ENCODE assay signal across 8 cellular contexts in the genomic region with DNA sequence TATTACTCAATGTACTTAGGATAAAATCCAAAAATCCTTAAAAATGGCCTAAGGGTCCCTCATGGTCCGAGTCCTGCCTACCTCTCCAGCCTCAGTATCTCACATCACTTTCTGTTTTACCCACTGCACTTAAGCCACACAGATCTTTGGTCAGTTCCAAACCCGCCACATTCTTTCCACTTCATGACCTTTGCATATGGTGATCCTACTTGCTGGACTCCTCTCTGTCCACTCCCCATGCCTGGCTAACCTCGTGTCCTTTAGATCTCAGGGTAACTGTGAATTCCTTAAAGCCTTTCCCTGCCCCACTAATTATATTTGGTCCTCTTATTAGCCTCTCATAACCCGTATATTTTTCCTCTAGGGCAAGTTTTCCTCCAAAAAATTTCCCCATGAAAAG. TPM values are rescaled to one million over a fixed set of nuclear protein-coding genes. Genes with fewer than 3 reads are reported as not detected.
DNase-seq lines count a peak whose midpoint lies in the region; ATAC-seq and TF ChIP-seq lines count a peak whose summit lies in the region.

No MANE protein-coding gene starts in this region.

- H3K27ac ChIP-seq in CD4-positive, CD25-positive, alpha-beta regulatory T cell (ENCODE audit: insufficient read depth, low read length, poor library complexity, severe bottlenecking) = no peak overlapping the region
- H3K27ac ChIP-seq in KMS-11 = peak overlapping the region; percentile 90; the same call in 1 of the 2 replicates
- H3K27ac ChIP-seq in neural cell (ENCODE audit: low read length) = peak overlapping the region; percentile 99

- no peak for TF ChIP-seq EP300 in neural cell (conservative IDR thresholded peaks at IDR 0.05; ENCODE audit: poor library complexity, severe bottlenecking)

- no peak for DNase-seq in CD4-positive, CD25-positive, alpha-beta regulatory T cell
- DNase-seq in choroid plexus epithelial cell (ENCODE audit: low read depth) (no peak), NCI-H128 (lab: John Stamatoyannopoulos, UW; ENCODE audit: unreplicated experiment) (no peak), KBM-7 (no peak), NCI-H446 treated with DMSO at 0.1 percent for 48 hours (lab: John Stamatoyannopoulos, UW) (no peak)

- H3K79me2 ChIP-seq in KMS-11 (ENCODE audit: insufficient read depth, low read depth) (peaks cover 41% of the 10 kb centered on the region), neural cell (replicated peaks; ENCODE audit: insufficient read depth, low read length) (peaks cover 31% of the 10 kb centered on the region)

- H3K36me3 ChIP-seq in CD4-positive, CD25-positive, alpha-beta regulatory T cell (ENCODE audit: control insufficient read depth, insufficient read depth, low read length) = peaks cover 40% of the 10 kb centered on the region
- H3K36me3 ChIP-seq in KMS-11 (ENCODE audit: insufficient read depth) = no peaks in the 10 kb centered on the region; the same call in 1 of the 2 replicates
- no peaks in the 10 kb centered on the region for H3K36me3 ChIP-seq in neural cell (ENCODE audit: insufficient read depth, low read length)

- peak overlapping the region; percentile 97; the same call in 1 of the 2 replicates for H3K9ac ChIP-seq in KMS-11
- H3K9ac ChIP-seq in neural cell (ENCODE audit: low read length) = peak overlapping the region; percentile 98

- H3F3A ChIP-seq in neural cell (ENCODE audit: insufficient read depth, low read length, poor library complexity, severe bottlenecking) = no peaks in the 10 kb centered on the region

- H3K4me1 Mint-ChIP-seq in CD4-positive, CD25-positive, alpha-beta regulatory T cell = peaks cover 21 to 59% (median 35%) of the 10 kb centered on the region in 4 donors

- no peak for TF ChIP-seq RAD21 in neural cell (conservative IDR thresholded peaks at IDR 0.05)

- H3K9me3 Mint-ChIP-seq in CD4-positive, CD25-positive, alpha-beta regulatory T cell = no peaks in the 10 kb centered on the region

- peak overlapping the region; percentile 50 to 100 (median 99) for H3K27ac Mint-ChIP-seq in CD4-positive, CD25-positive, alpha-beta regulatory T cell

- H3K9me2 ChIP-seq in neural cell (ENCODE audit: insufficient read depth, low read length) = no peaks in the 10 kb centered on the region

- H3K4me3 Mint-ChIP-seq in CD4-positive, CD25-positive, alpha-beta regulatory T cell = peak overlapping the region; percentile 65 to 99 (median 98)

- peaks cover 4% of the 10 kb centered on the region for H3K36me3 Mint-ChIP-seq in CD4-positive, CD25-positive, alpha-beta regulatory T cell

- no peaks in the 10 kb centered on the region for H3K27me3 Mint-ChIP-seq in CD4-positive, CD25-positive, alpha-beta regulatory T cell

- no peaks in the 10 kb centered on the region for H3K27me3 ChIP-seq in CD4-positive, CD25-positive, alpha-beta regulatory T cell (ENCODE audit: control insufficient read depth, insufficient read depth, low read length)
- H3K27me3 ChIP-seq in KMS-11 (ENCODE audit: insufficient read depth, low read depth) (no peaks in the 10 kb centered on the region), neural cell (ENCODE audit: insufficient read depth, low read depth, low read length) (no peaks in the 10 kb centered on the region)

- peaks cover 37% of the 10 kb centered on the region for H3K4me1 ChIP-seq in CD4-positive, CD25-positive, alpha-beta regulatory T cell (ENCODE audit: control insufficient read depth, insufficient read depth, low read length, poor library complexity, severe bottlenecking)
- H3K4me1 ChIP-seq in KMS-11 (ENCODE audit: low read depth, poor library complexity, severe bottlenecking) = peaks cover 26% of the 10 kb centered on the region

- no peaks in the 10 kb centered on the region for H3K9me3 ChIP-seq in CD4-positive, CD25-positive, alpha-beta regulatory T cell (ENCODE audit: control insufficient read depth in 2 of 2, low read length in 2 of 2)
- no peaks in the 10 kb centered on the region for H3K9me3 ChIP-seq in neural cell (ENCODE audit: low read length)

- H2AFZ ChIP-seq in KMS-11 (ENCODE audit: low read depth) = no peak overlapping the region
- H2AFZ ChIP-seq in neural cell (ENCODE audit: low read depth, low read length) = no peak overlapping the region

- H3K4me2 ChIP-seq in KMS-11 (peak overlapping the region; percentile 86), neural cell (ENCODE audit: low read length) (peak overlapping the region; percentile 68)

- no peak for ATAC-seq in CD4-positive, CD25-positive, alpha-beta regulatory T cell (ENCODE audit: low read depth in 2 of 2)
- ATAC-seq in HG02870 (IDR thresholded peaks at IDR 0.05; ENCODE audit: unreplicated experiment) = no peak

- TF ChIP-seq CTCF in KMS-11 (conservative IDR thresholded peaks at IDR 0.05; ENCODE audit: low read depth, low read length) = no peak
- no peak for TF ChIP-seq CTCF in choroid plexus epithelial cell (conservative IDR thresholded peaks at IDR 0.05; ENCODE audit: low read depth, low read length)
- TF ChIP-seq CTCF in neural cell (IDR thresholded peaks at IDR 0.05; ENCODE audit: poor library complexity, severe bottlenecking) = no peak

- no peaks in the 10 kb centered on the region for H4K20me1 ChIP-seq in KMS-11 (ENCODE audit: insufficient read depth)
- peaks cover 4% of the 10 kb centered on the region for H4K20me1 ChIP-seq in neural cell (ENCODE audit: insufficient read depth)

- H3K4me3 ChIP-seq in CD4-positive, CD25-positive, alpha-beta regulatory T cell (ENCODE audit: low read depth, low read length) = peak overlapping the region; percentile 99
- no peak overlapping the region for H3K4me3 ChIP-seq in KMS-11 (IDR thresholded peaks at IDR 0.05; ENCODE audit: insufficient read depth, low read depth, low read length)
- peak overlapping the region; percentile 98 for H3K4me3 ChIP-seq in choroid plexus epithelial cell (ENCODE audit: low read depth, low read length)
- H3K4me3 ChIP-seq in neural cell (ENCODE audit: low read length) = peak overlapping the region; percentile 97

- in situ Hi-C loops in KBM-7 (cut with MboI; ENCODE audit: low pct_unique_long_range_greater_than_20kb, low sequenced_read_pairs) = loop anchor here (25.0 kb wide), 2 partner anchors 110 to 210 kb away; partner anchors contain the start of gene MTCH2

TF ChIP-seq in neural cell, 6 proteins besides CTCF, POLR2A, EP300 and RAD21:
- TF ChIP-seq POLR2AphosphoS5 (IDR thresholded peaks at IDR 0.05) = no peak
- no peak for TF ChIP-seq SMC3 (conservative IDR thresholded peaks at IDR 0.05; ENCODE audit: poor library complexity)
- TF ChIP-seq TAF1 (IDR thresholded peaks at IDR 0.05; ENCODE audit: low read depth) = no peak
- no peak for TF ChIP-seq EZH2 (IDR thresholded peaks at IDR 0.05; ENCODE audit: borderline replicate concordance, insufficient read depth, low read length, poor library complexity, severe bottlenecking)
- TF ChIP-seq MXI1 (conservative IDR thresholded peaks at IDR 0.05; ENCODE audit: poor library complexity, severe bottlenecking) = no peak
- TF ChIP-seq, protein P1, sequence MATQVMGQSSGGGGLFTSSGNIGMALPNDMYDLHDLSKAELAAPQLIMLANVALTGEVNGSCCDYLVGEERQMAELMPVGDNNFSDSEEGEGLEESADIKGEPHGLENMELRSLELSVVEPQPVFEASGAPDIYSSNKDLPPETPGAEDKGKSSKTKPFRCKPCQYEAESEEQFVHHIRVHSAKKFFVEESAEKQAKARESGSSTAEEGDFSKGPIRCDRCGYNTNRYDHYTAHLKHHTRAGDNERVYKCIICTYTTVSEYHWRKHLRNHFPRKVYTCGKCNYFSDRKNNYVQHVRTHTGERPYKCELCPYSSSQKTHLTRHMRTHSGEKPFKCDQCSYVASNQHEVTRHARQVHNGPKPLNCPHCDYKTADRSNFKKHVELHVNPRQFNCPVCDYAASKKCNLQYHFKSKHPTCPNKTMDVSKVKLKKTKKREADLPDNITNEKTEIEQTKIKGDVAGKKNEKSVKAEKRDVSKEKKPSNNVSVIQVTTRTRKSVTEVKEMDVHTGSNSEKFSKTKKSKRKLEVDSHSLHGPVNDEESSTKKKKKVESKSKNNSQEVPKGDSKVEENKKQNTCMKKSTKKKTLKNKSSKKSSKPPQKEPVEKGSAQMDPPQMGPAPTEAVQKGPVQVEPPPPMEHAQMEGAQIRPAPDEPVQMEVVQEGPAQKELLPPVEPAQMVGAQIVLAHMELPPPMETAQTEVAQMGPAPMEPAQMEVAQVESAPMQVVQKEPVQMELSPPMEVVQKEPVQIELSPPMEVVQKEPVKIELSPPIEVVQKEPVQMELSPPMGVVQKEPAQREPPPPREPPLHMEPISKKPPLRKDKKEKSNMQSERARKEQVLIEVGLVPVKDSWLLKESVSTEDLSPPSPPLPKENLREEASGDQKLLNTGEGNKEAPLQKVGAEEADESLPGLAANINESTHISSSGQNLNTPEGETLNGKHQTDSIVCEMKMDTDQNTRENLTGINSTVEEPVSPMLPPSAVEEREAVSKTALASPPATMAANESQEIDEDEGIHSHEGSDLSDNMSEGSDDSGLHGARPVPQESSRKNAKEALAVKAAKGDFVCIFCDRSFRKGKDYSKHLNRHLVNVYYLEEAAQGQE (IDR thresholded peaks at IDR 0.05; ENCODE audit: borderline replicate concordance) = no peak

RNA-seq across cellular contexts. Expression of gene NUP160, which starts 1.2 kb away (rescaled TPM):
- total RNA-seq in CD4-positive, CD25-positive, alpha-beta regulatory T cell = 43.0 TPM
- polyA plus RNA-seq in CD4-positive, CD25-positive, alpha-beta regulatory T cell = 10 to 100 TPM; 23.5 to 40.2 (median 24.8) TPM
- 45.5 and 49.6 TPM in 2 replicates for polyA plus RNA-seq in neural cell
- polyA minus RNA-seq in neural cell = 88.1 and 92.4 TPM in 2 replicates
